ENCODE assay signal across 17 cellular contexts in genomic region chr5:3118321-3118720, GRCh38.
A peak's percentile ranks its signal among the peaks of the same experiment; 100 is the strongest.
DNase-seq lines count a peak whose midpoint lies in the region; TF ChIP-seq lines count a peak whose summit lies in the region.
"Had no signal": no experiment of that assay in that cellular context is flagged by ENCODE, and none has a peak within 500 bp of the region (broad histone marks: within the 10 kb centered on the region; RNA-seq: fewer than 3 reads in every experiment).

No MANE protein-coding gene starts in this region.

- no peaks in the 10 kb centered on the region for H3K9me3 ChIP-seq in HUES48 (ENCODE audit: control insufficient read depth, insufficient read depth, low read length)

- H3K27ac ChIP-seq in HUES48 (ENCODE audit: low read depth, low read length), result peak overlapping the region; percentile 78
- H3K27ac ChIP-seq: GM23248, SJSA1 had no signal

- H3K9ac ChIP-seq in HUES48 (ENCODE audit: low read depth, low read length), result peak overlapping the region; percentile 8; the same call in 1 of the 2 replicates
- H3K9ac ChIP-seq: GM23248 had no signal

- no peaks in the 10 kb centered on the region for H3K36me3 Mint-ChIP-seq in brain
- no peaks in the 10 kb centered on the region for H3K36me3 Mint-ChIP-seq in activated naive CD8-positive, alpha-beta T cell treated with anti-CD3 and anti-CD28 coated beads for 36 hours
- H3K36me3 Mint-ChIP-seq: CD4-positive, alpha-beta memory T cell had no signal

- H3K27me3 ChIP-seq in HUES48 (ENCODE audit: control insufficient read depth, insufficient read depth, low read length), result peaks cover 59% of the 10 kb centered on the region
- H3K27me3 ChIP-seq: BE2C, SJSA1 had no signal

- H3K4me1 Mint-ChIP-seq in brain, result peaks cover 70% of the 10 kb centered on the region
- peaks cover 2% of the 10 kb centered on the region for H3K4me1 Mint-ChIP-seq in activated naive CD8-positive, alpha-beta T cell treated with anti-CD3 and anti-CD28 coated beads for 36 hours
- H3K4me1 Mint-ChIP-seq: CD4-positive, alpha-beta memory T cell had no signal

- H3K27me3 Mint-ChIP-seq in brain, result peaks cover 88% of the 10 kb centered on the region
- H3K27me3 Mint-ChIP-seq in activated naive CD8-positive, alpha-beta T cell treated with anti-CD3 and anti-CD28 coated beads for 36 hours, result peaks cover 78% of the 10 kb centered on the region

- DNase-seq in medulla oblongata (ENCODE audit: extremely low spot score), result peak; percentile 30
- no peak for DNase-seq in stimulated activated naive CD4-positive, alpha-beta T cell treated with Interleukin-2 at 50 U/mL for 16 hours (lab: John Stamatoyannopoulos, UW)
- no peak for DNase-seq in activated CD4-positive, CD25-positive, alpha-beta regulatory T cell treated with anti-CD3 and anti-CD28 coated beads, Interleukin-2, amount 50 U/mL, for 72 hours
- no peak for DNase-seq in AG08395 (ENCODE audit: low spot score)
- no peak for DNase-seq in activated naive CD8-positive, alpha-beta T cell treated with anti-CD3 and anti-CD28 coated beads for 36 hours
- DNase-seq: BE2C; CD4-positive, alpha-beta memory T cell; GM23248; Kasumi-1; NCI-H1105 treated with DMSO at 0.1 percent for 48 hours; NCI-H187; NCI-H510A treated with DMSO at 0.1 percent for 48 hours; OCI-M1; RPMI8226 had no signal

- H3K36me3 ChIP-seq in HUES48 (ENCODE audit: control insufficient read depth, insufficient read depth, low read length), result no peaks in the 10 kb centered on the region
- H3K36me3 ChIP-seq: BE2C, SJSA1 had no signal

- H3K4me3 Mint-ChIP-seq in brain, result peak overlapping the region; percentile 10 to 70 (median 66)
- H3K4me3 Mint-ChIP-seq in activated naive CD8-positive, alpha-beta T cell treated with anti-CD3 and anti-CD28 coated beads for 36 hours, result no peak overlapping the region
- H3K4me3 Mint-ChIP-seq: CD4-positive, alpha-beta memory T cell had no signal

- H3K4me1 ChIP-seq in HUES48 (ENCODE audit: control insufficient read depth, insufficient read depth, low read length), result peaks cover 80% of the 10 kb centered on the region
- H3K4me1 ChIP-seq: BE2C, SJSA1 had no signal

- peak overlapping the region; percentile 39 for H3K4me3 ChIP-seq in HUES48 (ENCODE audit: low read depth, low read length)
- H3K4me3 ChIP-seq: GM23248, SJSA1 had no signal

- H3K9me3 Mint-ChIP-seq in brain, result peaks cover 0 to 5% (median 0%) of the 10 kb centered on the region in 5 experiments
- H3K9me3 Mint-ChIP-seq in activated naive CD8-positive, alpha-beta T cell treated with anti-CD3 and anti-CD28 coated beads for 36 hours, result peaks cover 2% of the 10 kb centered on the region

- TF ChIP-seq CTCF in brain (conservative IDR thresholded peaks at IDR 0.05), result no peak

- peak overlapping the region in 3 of 5 experiments; percentile 34 to 89 (median 79) for H3K27ac Mint-ChIP-seq in brain
- no peak overlapping the region for H3K27ac Mint-ChIP-seq in activated naive CD8-positive, alpha-beta T cell treated with anti-CD3 and anti-CD28 coated beads for 36 hours
- H3K27ac Mint-ChIP-seq: CD4-positive, alpha-beta memory T cell had no signal
